Comparison of ENCODE assay signal across 28 cellular contexts in genomic region chrX:100297732-100298131, GRCh38.
"Had no signal": no experiment of that assay in that cellular context is flagged by ENCODE, and none has a peak within 500 bp of the region (broad histone marks: within the 10 kb centered on the region; RNA-seq: fewer than 3 reads in every experiment).

No MANE protein-coding gene starts in this region.

- H3K79me2 ChIP-seq: parathyroid adenoma had no signal

- H3K4me3 ChIP-seq: left lung, lower lobe of right lung, psoas muscle, skin epidermis, stomach, thoracic aorta, tibial artery, upper lobe of right lung had no signal

- H2AFZ ChIP-seq: parathyroid adenoma had no signal

- H3K4me3 Mint-ChIP-seq: naive thymus-derived CD8-positive, alpha-beta T cell; nephron; neural crest cell; stimulated activated naive B cell treated with anti-CD40 and anti-IgM and Interleukin-4, amounts not matched to agents 10 μg/mL and 1 μg/mL and 100 μg/mL, for 72 hours had no signal

- ATAC-seq: left colon; left lung; lower lobe of right lung; naive thymus-derived CD8-positive, alpha-beta T cell; psoas muscle; sciatic nerve; stimulated activated naive B cell treated with anti-CD40 and anti-IgM and Interleukin-4, amounts not matched to agents 10 μg/mL and 1 μg/mL and 100 μg/mL, for 72 hours; stimulated activated naive CD8-positive, alpha-beta T cell treated with anti-CD3 and anti-CD28 coated beads, Interleukin-15, Interleukin-2, amounts not matched to agents 100 U/mL and 50 U/mL, for 24 hours; upper lobe of right lung had no signal

- H3K9me3 Mint-ChIP-seq: naive thymus-derived CD8-positive, alpha-beta T cell; nephron; stimulated activated naive B cell treated with anti-CD40 and anti-IgM and Interleukin-4, amounts not matched to agents 10 μg/mL and 1 μg/mL and 100 μg/mL, for 72 hours had no signal

- H3K4me1 ChIP-seq: left lung, lower lobe of right lung, parathyroid adenoma, psoas muscle, stomach, tibial artery, upper lobe of right lung had no signal

- H3K4me1 Mint-ChIP-seq: naive thymus-derived CD8-positive, alpha-beta T cell; nephron; stimulated activated naive B cell treated with anti-CD40 and anti-IgM and Interleukin-4, amounts not matched to agents 10 μg/mL and 1 μg/mL and 100 μg/mL, for 72 hours had no signal

- DNase-seq: hippocampal formation; kidney; left colon; left lung; lower lobe of right lung; mammary epithelial cell; mesenchymal stem cell; naive thymus-derived CD8-positive, alpha-beta T cell; nucleus accumbens; psoas muscle; stimulated activated CD4-positive, alpha-beta T cell treated with anti-CD3 and anti-CD28 coated beads, Interleukin-12 subunit alpha, Interleukin-12 subunit beta, amount 100 ng/mL, for 4 hours; stimulated activated CD4-positive, alpha-beta T cell treated with anti-CD3 and anti-CD28 coated beads, Interleukin-15, amount 100 ng/mL, for 24 hours; stimulated activated CD4-positive, alpha-beta T cell treated with anti-CD3 and anti-CD28 coated beads, Interleukin-2, amount 100 ng/mL, for 24 hours; stimulated activated CD4-positive, alpha-beta T cell treated with anti-CD3 and anti-CD28 coated beads, Interleukin-4, amount 100 ng/mL, for 1 hour; stimulated activated naive B cell treated with anti-CD40 and anti-IgM and Interleukin-4, amounts not matched to agents 10 μg/mL and 1 μg/mL and 100 μg/mL, for 72 hours; stimulated activated naive CD8-positive, alpha-beta T cell treated with anti-CD3 and anti-CD28 coated beads, Interleukin-15, Interleukin-2, amounts not matched to agents 100 U/mL and 50 U/mL, for 24 hours; stomach; tibial artery; trophoblast cell; upper lobe of right lung had no signal

- H3K27ac ChIP-seq: left lung, lower lobe of right lung, parathyroid adenoma, psoas muscle, skin epidermis, stomach, thoracic aorta, tibial artery, upper lobe of right lung had no signal

- H3K36me3 Mint-ChIP-seq: naive thymus-derived CD8-positive, alpha-beta T cell; stimulated activated naive B cell treated with anti-CD40 and anti-IgM and Interleukin-4, amounts not matched to agents 10 μg/mL and 1 μg/mL and 100 μg/mL, for 72 hours had no signal

- H3K36me3 ChIP-seq: left lung, lower lobe of right lung, stomach, thoracic aorta, tibial artery, upper lobe of right lung had no signal

- H3K27ac Mint-ChIP-seq: naive thymus-derived CD8-positive, alpha-beta T cell; nephron; stimulated activated naive B cell treated with anti-CD40 and anti-IgM and Interleukin-4, amounts not matched to agents 10 μg/mL and 1 μg/mL and 100 μg/mL, for 72 hours had no signal

- FAIRE-seq: islet of Langerhans, kidney, urothelium cell line had no signal

- H3K9ac ChIP-seq: parathyroid adenoma had no signal

- H3K27me3 Mint-ChIP-seq: stimulated activated naive B cell treated with anti-CD40 and anti-IgM and Interleukin-4, amounts not matched to agents 10 μg/mL and 1 μg/mL and 100 μg/mL, for 72 hours had no signal

- H3K9me3 ChIP-seq: left lung, lower lobe of right lung, psoas muscle, stomach, thoracic aorta, tibial artery, upper lobe of right lung had no signal

- H3K27me3 ChIP-seq: tibial artery, upper lobe of right lung had no signal
